Comparison of ENCODE assay signal across 30 cellular contexts in the genomic region with DNA sequence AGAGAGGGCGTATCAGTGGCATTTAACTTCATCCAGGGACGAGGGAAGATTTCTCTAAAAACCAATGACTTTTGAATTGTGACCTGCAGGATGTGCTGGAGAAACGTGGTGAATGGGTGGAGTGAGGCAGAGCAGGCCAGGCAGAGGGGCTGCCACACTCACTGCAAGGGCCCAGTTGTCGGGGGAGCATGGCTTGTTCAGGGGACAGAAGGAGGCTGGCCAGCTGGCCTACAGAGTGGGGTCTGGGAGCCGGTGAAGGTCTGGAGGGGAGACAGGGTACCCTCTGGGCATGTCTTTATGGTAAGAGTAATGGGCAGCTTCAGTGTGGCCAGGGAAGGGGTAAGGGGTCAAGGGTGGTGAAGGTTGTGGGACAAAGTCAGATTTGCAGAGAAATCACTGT.
"Had no signal": no experiment of that assay in that cellular context is flagged by ENCODE, and none has a peak within 500 bp of the region (broad histone marks: within the 10 kb centered on the region; RNA-seq: fewer than 3 reads in every experiment).

No MANE protein-coding gene starts in this region.

- DNase-seq: hypothalamus; immature natural killer cell; kidney; left colon; left lung; lower lobe of right lung; mammary epithelial cell; mesenchymal stem cell; naive B cell; occipital lobe; ovary; retina; right cardiac atrium; stimulated activated CD4-positive, alpha-beta T cell treated with anti-CD3 and anti-CD28 coated beads, Interleukin-12 subunit alpha, Interleukin-12 subunit beta, amount 100 ng/mL, for 4 hours; stimulated activated CD4-positive, alpha-beta T cell treated with anti-CD3 and anti-CD28 coated beads, Interleukin-15, amount 100 ng/mL, for 24 hours; stimulated activated CD4-positive, alpha-beta T cell treated with anti-CD3 and anti-CD28 coated beads, Interleukin-2, amount 100 ng/mL, for 24 hours; stimulated activated CD4-positive, alpha-beta T cell treated with anti-CD3 and anti-CD28 coated beads, Interleukin-4, amount 100 ng/mL, for 1 hour; stimulated activated naive B cell treated with anti-CD40 and anti-IgM and Interleukin-4, amounts not matched to agents 10 μg/mL and 1 μg/mL and 100 μg/mL, for 72 hours; stimulated activated naive CD8-positive, alpha-beta T cell treated with anti-CD3 and anti-CD28 coated beads, Interleukin-15, Interleukin-2, amounts not matched to agents 100 U/mL and 50 U/mL, for 24 hours; stomach; testis; thyroid gland; transverse colon; upper lobe of left lung had no signal

- H3K4me1 ChIP-seq: left lung, lower lobe of right lung, prostate gland, testis, thyroid gland, transverse colon, upper lobe of left lung had no signal

- H3K27me3 ChIP-seq: left lung, ovary, stomach, testis, thyroid gland, transverse colon, upper lobe of left lung, vagina had no signal

- H3K4me1 Mint-ChIP-seq: immature natural killer cell; naive B cell; stimulated activated naive B cell treated with anti-CD40 and anti-IgM and Interleukin-4, amounts not matched to agents 10 μg/mL and 1 μg/mL and 100 μg/mL, for 72 hours had no signal

- H3K27ac ChIP-seq: left lung, lower lobe of right lung, neutrophil, ovary, prostate gland, skin epidermis, stomach, testis, thyroid gland, transverse colon, upper lobe of left lung, vagina had no signal

- H3K27ac Mint-ChIP-seq: immature natural killer cell; stimulated activated naive B cell treated with anti-CD40 and anti-IgM and Interleukin-4, amounts not matched to agents 10 μg/mL and 1 μg/mL and 100 μg/mL, for 72 hours had no signal

- H3K4me3 Mint-ChIP-seq: immature natural killer cell; naive B cell; nephron; stimulated activated naive B cell treated with anti-CD40 and anti-IgM and Interleukin-4, amounts not matched to agents 10 μg/mL and 1 μg/mL and 100 μg/mL, for 72 hours had no signal

- H3K36me3 ChIP-seq: left lung, lower lobe of right lung, neutrophil, ovary, prostate gland, stomach, thyroid gland, transverse colon, upper lobe of left lung, vagina had no signal

- H3K36me3 Mint-ChIP-seq: immature natural killer cell; naive B cell; stimulated activated naive B cell treated with anti-CD40 and anti-IgM and Interleukin-4, amounts not matched to agents 10 μg/mL and 1 μg/mL and 100 μg/mL, for 72 hours had no signal

- ATAC-seq: left colon; left lung; lower lobe of right lung; right cardiac atrium; sciatic nerve; stimulated activated naive B cell treated with anti-CD40 and anti-IgM and Interleukin-4, amounts not matched to agents 10 μg/mL and 1 μg/mL and 100 μg/mL, for 72 hours; stimulated activated naive CD8-positive, alpha-beta T cell treated with anti-CD3 and anti-CD28 coated beads, Interleukin-15, Interleukin-2, amounts not matched to agents 100 U/mL and 50 U/mL, for 24 hours had no signal

- H3K4me3 ChIP-seq: left lung, lower lobe of right lung, ovary, prostate gland, skin epidermis, stomach, testis, thyroid gland, transverse colon, upper lobe of left lung, vagina had no signal

- H3K9me3 Mint-ChIP-seq: immature natural killer cell, nephron had no signal

- H3K9me3 ChIP-seq: left lung, lower lobe of right lung, neutrophil, ovary, prostate gland, stomach, testis, thyroid gland, transverse colon, upper lobe of left lung, vagina had no signal
